In genomic region chr5:151128817-151129216, GRCh38 we compare ENCODE assay signal across 22 cellular contexts. TPM values are rescaled to one million over a fixed set of nuclear protein-coding genes. Genes with fewer than 3 reads are reported as not detected.
DNase-seq lines count a peak whose midpoint lies in the region; ATAC-seq, FAIRE-seq and TF ChIP-seq lines count a peak whose summit lies in the region.
"Had no signal": no experiment of that assay in that cellular context is flagged by ENCODE, and none has a peak within 500 bp of the region (broad histone marks: within the 10 kb centered on the region; RNA-seq: fewer than 3 reads in every experiment).

No MANE protein-coding gene starts in this region.

- peaks cover 77% of the 10 kb centered on the region for H3K36me3 ChIP-seq in CD8-positive, alpha-beta T cell (ENCODE audit: insufficient read depth, low read length)
- H3K36me3 ChIP-seq in lower lobe of right lung (peaks cover 86% of the 10 kb centered on the region), body of pancreas (replicated peaks in 1 of 2; ENCODE audit: insufficient read depth in 1 of 2, low read depth in 2 of 2) (peaks cover 0 to 2% of the 10 kb centered on the region in 2 donors)

- CTCF ChIA-PET in CD8-positive, alpha-beta T cell (lab: Charles Lee): interaction anchor here (1.0 to 50.0 kb wide), 7 partner anchors 13 to 110 kb away, joined by 3 to 1723 read pairs (median 5); partner anchors contain the start of genes ANXA6 and CCDC69
- CTCF ChIA-PET in activated B cell treated with CpG ODN at 0.5 μM for 24 hours (lab: Charles Lee): interaction anchor here (1.3 to 10.8 kb wide), 7 partner anchors 11 to 187 kb away, joined by 3 to 309 read pairs (median 5); no protein-coding TSS in a partner anchor

- H3K27ac ChIP-seq in CD8-positive, alpha-beta T cell (ENCODE audit: low read depth, low read length): no peak overlapping the region
- H3K27ac ChIP-seq in lower lobe of right lung (peak overlapping the region; percentile 20), body of pancreas (no peak overlapping the region)
- H3K27ac ChIP-seq: BLaER1, esophagus squamous epithelium, RWPE1 had no signal

- no peaks in the 10 kb centered on the region for H3K27me3 ChIP-seq in CD8-positive, alpha-beta T cell (ENCODE audit: insufficient read depth, low read length)
- H3K27me3 ChIP-seq in lower lobe of right lung (ENCODE audit: low read depth): no peaks in the 10 kb centered on the region
- no peaks in the 10 kb centered on the region for H3K27me3 ChIP-seq in body of pancreas
- H3K27me3 ChIP-seq: BLaER1, esophagus squamous epithelium, heart right ventricle had no signal

- no peak for FAIRE-seq in GM12891 (lab: Jason Lieb, UNC)
- FAIRE-seq: HepG2, keratinocyte had no signal

- peaks cover 71% of the 10 kb centered on the region for H3K4me1 Mint-ChIP-seq in CD8-positive, alpha-beta T cell (ENCODE audit: low read depth)
- H3K4me1 Mint-ChIP-seq in activated B cell treated with CpG ODN at 0.5 μM for 24 hours: peaks cover 94% of the 10 kb centered on the region

- no peaks in the 10 kb centered on the region for H3K9me3 Mint-ChIP-seq in CD8-positive, alpha-beta T cell
- no peaks in the 10 kb centered on the region for H3K9me3 Mint-ChIP-seq in activated B cell treated with CpG ODN at 0.5 μM for 24 hours
- H3K9me3 Mint-ChIP-seq: activated T-helper 2 cell treated with anti-CD3 and anti-CD28 coated beads, Interferon-gamma antibody, Interleukin-2, Interleukin-4, amounts not matched to agents 10 μg/mL and 5 μg/mL and 100 μg/mL, durations not matched to agents 14 hours and 24 hours and 36 hours; type B pancreatic cell had no signal

- peak overlapping the region; percentile 60 for H3K27ac Mint-ChIP-seq in CD8-positive, alpha-beta T cell
- peak overlapping the region; percentile 90 for H3K27ac Mint-ChIP-seq in activated B cell treated with CpG ODN at 0.5 μM for 24 hours
- H3K27ac Mint-ChIP-seq: type B pancreatic cell had no signal

- no peaks in the 10 kb centered on the region for H3K9me3 ChIP-seq in CD8-positive, alpha-beta T cell (ENCODE audit: low read length)
- H3K9me3 ChIP-seq in lower lobe of right lung (no peaks in the 10 kb centered on the region), body of pancreas (no peaks in the 10 kb centered on the region)
- H3K9me3 ChIP-seq: BLaER1, esophagus squamous epithelium, heart right ventricle had no signal

- no peak for TF ChIP-seq POLR2A in GM12891 (IDR thresholded peaks at IDR 0.05; ENCODE audit: low read depth, low read length)
- no peak for TF ChIP-seq POLR2A in body of pancreas (IDR thresholded peaks at IDR 0.05)

- POLR2A ChIA-PET in CD8-positive, alpha-beta T cell (lab: Charles Lee): interaction anchor here (1.0 to 2.0 kb wide), 4 partner anchors 9 to 28 kb away, joined by 3 to 7 read pairs (median 5); no protein-coding TSS in a partner anchor
- POLR2A ChIA-PET in activated B cell treated with CpG ODN at 0.5 μM for 24 hours (lab: Charles Lee): interaction anchor here (0.6 to 2.2 kb wide), 9 partner anchors 13 to 142 kb away, joined by 3 to 23 read pairs (median 6); partner anchors contain the start of gene ANXA6

- H3K36me3 Mint-ChIP-seq in CD8-positive, alpha-beta T cell: peaks cover 88% of the 10 kb centered on the region
- H3K36me3 Mint-ChIP-seq in activated B cell treated with CpG ODN at 0.5 μM for 24 hours (ENCODE audit: low read depth): peaks cover 88% of the 10 kb centered on the region

- intact Hi-C loops in CD8-positive, alpha-beta T cell (cut with DNase I, micrococcal nuclease): no loop called here
- intact Hi-C loops in activated B cell treated with CpG ODN at 0.5 μM for 24 hours (cut with micrococcal nuclease): loop anchor here (5.0 kb wide), 1 partner anchor 168 kb away; no protein-coding TSS in a partner anchor
- intact Hi-C loops in lower lobe of right lung (cut with DNase I): loop anchor here (10.0 kb wide), 1 partner anchor 116 kb away; no protein-coding TSS in a partner anchor
- intact Hi-C loops in body of pancreas (cut with DNase I): loop anchor here (5.0 kb wide), 2 partner anchors 33 to 108 kb away; no protein-coding TSS in a partner anchor

- H3K4me3 Mint-ChIP-seq in CD8-positive, alpha-beta T cell: no peak overlapping the region
- H3K4me3 Mint-ChIP-seq in activated B cell treated with CpG ODN at 0.5 μM for 24 hours: peak overlapping the region; percentile 39
- H3K4me3 Mint-ChIP-seq: type B pancreatic cell had no signal

- 69 to 86% methylated on average over 4 of the region's 4 CpGs for WGBS in body of pancreas, 2 donors

- peaks cover 52% of the 10 kb centered on the region for H3K4me1 ChIP-seq in CD8-positive, alpha-beta T cell (ENCODE audit: insufficient read depth, low read length)
- peaks cover 22% of the 10 kb centered on the region for H3K4me1 ChIP-seq in lower lobe of right lung
- H3K4me1 ChIP-seq in body of pancreas: peaks cover 10% of the 10 kb centered on the region

- DNase-seq in CD8-positive, alpha-beta T cell: no peak
- DNase-seq in GM12891 (ENCODE audit: insufficient read length, low spot score) (no peak), activated B cell treated with CpG ODN at 0.5 μM for 24 hours (no peak), lower lobe of right lung (no peak), NCI-H345 (lab: John Stamatoyannopoulos, UW) (no peak), putamen (ENCODE audit: low spot score) (no peak), body of pancreas (no peak)
- DNase-seq: activated CD4-positive, CD25-positive, alpha-beta regulatory T cell treated with anti-CD3 and anti-CD28 coated beads, Interleukin-2, amount 50 U/mL, for 72 hours; DMS79 treated with DMSO at 0.1 percent for 48 hours; esophagus squamous epithelium; HCEC 1CT; heart right ventricle; midbrain; occipital lobe; stimulated activated CD4-positive, alpha-beta T cell treated with anti-CD3 and anti-CD28 coated beads, Interleukin-4, amount 100 ng/mL, for 4 hours had no signal

- TF ChIP-seq CTCF in CD8-positive, alpha-beta T cell (IDR thresholded peaks at IDR 0.05): no peak
- no peak for TF ChIP-seq CTCF in activated B cell treated with CpG ODN at 0.5 μM for 24 hours (IDR thresholded peaks at IDR 0.05)
- TF ChIP-seq CTCF in lower lobe of right lung (IDR thresholded peaks at IDR 0.05): no peak
- TF ChIP-seq CTCF in body of pancreas (IDR thresholded peaks at IDR 0.05): no peak

- ATAC-seq in CD8-positive, alpha-beta T cell: no peak
- ATAC-seq in activated B cell treated with CpG ODN at 0.5 μM for 24 hours (ENCODE audit: low read depth) (no peak), lower lobe of right lung (no peak), body of pancreas (no peak), HG02840 (IDR thresholded peaks at IDR 0.05; ENCODE audit: low FRiP score, unreplicated experiment) (no peak)
- ATAC-seq: heart right ventricle, HepG2 had no signal

- H3K27me3 Mint-ChIP-seq in CD8-positive, alpha-beta T cell (ENCODE audit: low read depth): no peaks in the 10 kb centered on the region
- H3K27me3 Mint-ChIP-seq in activated B cell treated with CpG ODN at 0.5 μM for 24 hours: no peaks in the 10 kb centered on the region
- H3K27me3 Mint-ChIP-seq: type B pancreatic cell had no signal

- H3K4me3 ChIP-seq in CD8-positive, alpha-beta T cell (ENCODE audit: low read depth, low read length): no peak overlapping the region
- H3K4me3 ChIP-seq in lower lobe of right lung (no peak overlapping the region), body of pancreas (no peak overlapping the region)
- H3K4me3 ChIP-seq: BLaER1, esophagus squamous epithelium, heart right ventricle had no signal

TF ChIP-seq in GM12891, 5 proteins besides CTCF, POLR2A, EP300 and RAD21:
- TF ChIP-seq POU2F2 (IDR thresholded peaks at IDR 0.05; ENCODE audit: low read depth, low read length): peak; percentile 68; the same call in 1 of the 2 replicates
- no peak for TF ChIP-seq SPI1 (IDR thresholded peaks at IDR 0.05; ENCODE audit: low read depth, low read length)

RNA-seq across cellular contexts. Expression of gene ANXA6, which starts 28.8 kb away (rescaled TPM):
- total RNA-seq in CD8-positive, alpha-beta T cell: 10 to 100 TPM; 83.5 to 89.4 TPM
- 409 TPM for polyA plus RNA-seq in GM12891 (2012; ENCODE audit: low read depth, missing spikeins)
- total RNA-seq in activated B cell treated with CpG ODN at 0.5 μM for 24 hours: 367 and 379 TPM in 2 replicates
- total RNA-seq in lower lobe of right lung: 120 TPM
- total RNA-seq in body of pancreas: 10 to 100 TPM; 60.3 to 60.4 TPM

RNA-seq across cellular contexts. Expression of gene TNIP1, which starts 48.0 kb away (rescaled TPM):
- total RNA-seq in CD8-positive, alpha-beta T cell: 100 to 1,000 TPM; 133 to 134 TPM
- 253 TPM for polyA plus RNA-seq in GM12891 (2012; ENCODE audit: low read depth, missing spikeins)
- total RNA-seq in activated B cell treated with CpG ODN at 0.5 μM for 24 hours (506 and 512 TPM in 2 replicates), lower lobe of right lung (99.6 TPM), body of pancreas (100 to 1,000 TPM in 1 of 2 donors, 10 to 100 TPM in 1; 89.3 to 111 TPM)

Comparison
In these comparisons a context has a peak if more than half of its experiments do, and no peak if none do; other contexts are left out.
1. intact Hi-C loops: an anchor here in activated B cell treated with CpG ODN at 0.5 μM for 24 hours (5.0 kb wide), lower lobe of right lung (10.0 kb wide) and body of pancreas (5.0 kb wide); none called in CD8-positive, alpha-beta T cell.